In the genomic region with DNA sequence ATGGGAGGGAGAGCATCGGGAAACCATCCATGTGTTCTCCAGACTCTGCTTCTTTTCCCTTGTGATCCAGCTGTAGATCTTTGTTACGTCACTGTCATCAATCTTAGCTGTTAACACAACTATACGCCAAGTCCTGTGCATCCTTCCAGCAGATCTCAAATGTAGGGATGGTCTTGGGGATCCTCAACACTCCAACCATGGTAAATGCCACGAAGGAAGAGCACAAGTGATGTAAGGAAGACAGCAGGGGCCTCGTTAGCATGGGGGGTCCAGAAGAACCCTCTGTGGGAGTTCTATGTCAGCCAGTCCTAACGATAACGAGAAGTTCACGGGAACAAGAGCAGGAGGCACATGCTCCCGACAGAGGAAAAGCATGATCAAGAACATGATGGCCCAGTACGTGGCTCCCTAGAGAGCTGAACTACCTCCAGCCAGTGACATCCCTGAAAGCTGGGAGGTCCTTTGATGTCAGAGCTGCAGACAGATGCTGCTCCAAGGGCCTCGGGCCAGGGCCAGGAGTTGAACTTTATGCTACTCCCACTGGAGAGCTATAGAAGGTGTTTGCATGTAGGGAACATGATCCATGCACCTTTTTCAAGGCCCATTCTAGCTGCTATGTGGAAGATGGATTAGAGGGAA, we compare ENCODE assay signal across 1 cellular context.
TF ChIP-seq lines count a peak whose summit lies in the region.

No MANE protein-coding gene starts in this region.

TF ChIP-seq in HepG2, 621 proteins besides CTCF, POLR2A, EP300 and RAD21 (continued from another document):
- TF ChIP-seq, protein P1, sequence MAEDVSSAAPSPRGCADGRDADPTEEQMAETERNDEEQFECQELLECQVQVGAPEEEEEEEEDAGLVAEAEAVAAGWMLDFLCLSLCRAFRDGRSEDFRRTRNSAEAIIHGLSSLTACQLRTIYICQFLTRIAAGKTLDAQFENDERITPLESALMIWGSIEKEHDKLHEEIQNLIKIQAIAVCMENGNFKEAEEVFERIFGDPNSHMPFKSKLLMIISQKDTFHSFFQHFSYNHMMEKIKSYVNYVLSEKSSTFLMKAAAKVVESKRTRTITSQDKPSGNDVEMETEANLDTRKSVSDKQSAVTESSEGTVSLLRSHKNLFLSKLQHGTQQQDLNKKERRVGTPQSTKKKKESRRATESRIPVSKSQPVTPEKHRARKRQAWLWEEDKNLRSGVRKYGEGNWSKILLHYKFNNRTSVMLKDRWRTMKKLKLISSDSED (CRISPR knock-in tag; IDR thresholded peaks at IDR 0.05) = no peak
- TF ChIP-seq TCF7 (IDR thresholded peaks at IDR 0.05; ENCODE audit: low read depth) (peak; percentile 53; the same call in 1 of the 2 replicates), ZNF841 (CRISPR knock-in tag; IDR thresholded peaks at IDR 0.05; ENCODE audit: borderline replicate concordance) (no peak), SALL2 (CRISPR knock-in tag; IDR thresholded peaks at IDR 0.05) (no peak), RXRA (CRISPR knock-in tag; IDR thresholded peaks at IDR 0.05) (peak; percentile 73), MTF1 (CRISPR knock-in tag; IDR thresholded peaks at IDR 0.05) (no peak), ZNF510 (CRISPR knock-in tag; IDR thresholded peaks at IDR 0.05; ENCODE audit: low read depth) (no peak), MIER3 (CRISPR knock-in tag; IDR thresholded peaks at IDR 0.05; ENCODE audit: borderline replicate concordance) (peak; percentile 49; the same call in 1 of the 2 replicates)
- TF ChIP-seq, protein P2, sequence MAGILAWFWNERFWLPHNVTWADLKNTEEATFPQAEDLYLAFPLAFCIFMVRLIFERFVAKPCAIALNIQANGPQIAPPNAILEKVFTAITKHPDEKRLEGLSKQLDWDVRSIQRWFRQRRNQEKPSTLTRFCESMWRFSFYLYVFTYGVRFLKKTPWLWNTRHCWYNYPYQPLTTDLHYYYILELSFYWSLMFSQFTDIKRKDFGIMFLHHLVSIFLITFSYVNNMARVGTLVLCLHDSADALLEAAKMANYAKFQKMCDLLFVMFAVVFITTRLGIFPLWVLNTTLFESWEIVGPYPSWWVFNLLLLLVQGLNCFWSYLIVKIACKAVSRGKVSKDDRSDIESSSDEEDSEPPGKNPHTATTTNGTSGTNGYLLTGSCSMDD (CRISPR knock-in tag; IDR thresholded peaks at IDR 0.05) = no peak
- TF ChIP-seq, protein P3, sequence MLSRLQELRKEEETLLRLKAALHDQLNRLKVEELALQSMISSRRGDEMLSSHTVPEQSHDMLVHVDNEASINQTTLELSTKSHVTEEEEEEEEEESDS (CRISPR knock-in tag; IDR thresholded peaks at IDR 0.05; ENCODE audit: borderline replicate concordance) = no peak
